In the genomic region with DNA sequence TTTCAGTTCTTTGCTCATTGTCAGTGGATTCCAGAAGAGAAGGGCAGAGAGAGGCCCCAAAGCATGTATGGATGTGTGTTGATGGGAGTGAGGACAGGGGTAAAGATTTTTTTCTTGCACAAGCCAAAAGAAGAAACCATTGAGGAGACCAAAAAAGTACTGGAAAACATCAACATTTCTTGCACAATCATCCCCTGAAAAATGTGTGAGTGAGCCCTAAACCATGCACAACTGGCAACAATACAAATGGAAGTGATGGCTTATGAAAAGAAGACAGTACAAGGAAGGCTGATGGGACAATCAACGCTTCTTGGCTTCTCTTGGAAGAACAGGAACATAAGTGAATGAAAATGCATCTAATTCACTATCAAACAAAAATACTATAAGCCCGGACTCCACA, we compare ENCODE assay signal across 11 cellular contexts. TPM values are rescaled to one million over a fixed set of nuclear protein-coding genes. Genes with fewer than 3 reads are reported as not detected.
DNase-seq lines count a peak whose midpoint lies in the region; ATAC-seq and TF ChIP-seq lines count a peak whose summit lies in the region.
"Had no signal": no experiment of that assay in that cellular context is flagged by ENCODE, and none has a peak within 500 bp of the region (broad histone marks: within the 10 kb centered on the region; RNA-seq: fewer than 3 reads in every experiment).

No MANE protein-coding gene starts in this region.

- no peak overlapping the region for H3K4me3 ChIP-seq in BLaER1 treated with 17β-estradiol and CSF1 and Interleukin-3, amounts not matched to agents 10 nM and 100 nM
- H3K4me3 ChIP-seq in SJSA1 (no peak overlapping the region), fibroblast of the aortic adventitia (ENCODE audit: low read depth, low read length) (no peak overlapping the region)

- H3K36me3 ChIP-seq in BLaER1 treated with 17β-estradiol and CSF1 and Interleukin-3, amounts not matched to agents 10 nM and 100 nM: no peaks in the 10 kb centered on the region
- peaks cover 4% of the 10 kb centered on the region for H3K36me3 ChIP-seq in SJSA1

- DNase-seq in SJSA1 (ENCODE audit: low read depth in 1 of 2, low spot score in 2 of 2): no peak
- peak; percentile 93 for DNase-seq in fibroblast of the aortic adventitia (ENCODE audit: low read depth)
- peak; percentile 64 for DNase-seq in renal cortical epithelial cell (ENCODE audit: low read depth)
- DNase-seq in NCI-H2107 treated with DMSO at 0.1 percent for 48 hours (lab: John Stamatoyannopoulos, UW; ENCODE audit: unreplicated experiment): no peak
- no peak for DNase-seq in NCI-H82 (lab: John Stamatoyannopoulos, UW)
- no peak for DNase-seq in DMS79 treated with DMSO at 0.1 percent for 48 hours (lab: John Stamatoyannopoulos, UW)
- DNase-seq: activated T-cell treated with anti-CD3 and anti-CD28 coated beads for 4 hours; NCI-H524 treated with DMSO at 0.1 percent for 48 hours; stimulated activated CD4-positive, alpha-beta T cell treated with anti-CD3 and anti-CD28 coated beads, Interleukin-4, amount 100 ng/mL, for 4 hours had no signal

- H3K9me3 ChIP-seq in BLaER1 treated with 17β-estradiol and CSF1 and Interleukin-3, amounts not matched to agents 10 nM and 100 nM (replicated peaks in 1 of 11): no peaks in the 10 kb centered on the region
- H3K9me3 ChIP-seq in SJSA1 (replicated peaks): 0 out of 2 replicates have a peak, but pooled peaks cover 2% of the 10 kb centered on the region

- no peak for TF ChIP-seq CTCF in fibroblast of the aortic adventitia (IDR thresholded peaks at IDR 0.05; ENCODE audit: insufficient read depth, low read length)

- peaks cover 0 to 7% (median 0%) of the 10 kb centered on the region in 11 experiments; a peak in 1 of 22 replicates for H3K27me3 ChIP-seq in BLaER1 treated with 17β-estradiol and CSF1 and Interleukin-3, amounts not matched to agents 10 nM and 100 nM
- no peaks in the 10 kb centered on the region for H3K27me3 ChIP-seq in SJSA1 (replicated peaks)

- H3K4me1 ChIP-seq in BLaER1 treated with 17β-estradiol and CSF1 and Interleukin-3, amounts not matched to agents 10 nM and 100 nM: peaks cover 21 to 34% (median 27%) of the 10 kb centered on the region in 10 experiments
- H3K4me1 ChIP-seq in SJSA1 (replicated peaks): peaks cover 83% of the 10 kb centered on the region

- H3K9ac ChIP-seq in BLaER1 treated with 17β-estradiol and CSF1 and Interleukin-3, amounts not matched to agents 10 nM and 100 nM: no peak overlapping the region

- ATAC-seq in HG02623 (IDR thresholded peaks at IDR 0.05; ENCODE audit: unreplicated experiment): no peak

- H4K20me1 ChIP-seq in BLaER1 treated with 17β-estradiol and CSF1 and Interleukin-3, amounts not matched to agents 10 nM and 100 nM: peaks cover 0 to 3% (median 2%) of the 10 kb centered on the region in 11 experiments; a peak in 7 of 22 replicates

- H3K4me2 ChIP-seq in BLaER1 treated with 17β-estradiol and CSF1 and Interleukin-3, amounts not matched to agents 10 nM and 100 nM: peak overlapping the region; percentile 42 to 77 (median 57); a peak in 21 of 22 replicates

- H3K27ac ChIP-seq in BLaER1 treated with 17β-estradiol and CSF1 and Interleukin-3, amounts not matched to agents 10 nM and 100 nM: no peak overlapping the region
- H3K27ac ChIP-seq in SJSA1: peak overlapping the region; percentile 83

RNA-seq across cellular contexts. Expression of a gene that starts 5.6 kb away (rescaled TPM):
- 52.2 and 64.5 TPM in 2 replicates for total RNA-seq in SJSA1 (2014; rRNA removed; shearing (Covaris generic))
- 10.5 and 27.2 TPM in 2 replicates for total RNA-seq in fibroblast of the aortic adventitia (ENCODE audit: low replicate concordance)
- total RNA-seq in renal cortical epithelial cell: 46.2 and 71.3 TPM in 2 replicates

Comparison
In these comparisons a context has a peak if more than half of its experiments do, and no peak if none do; other contexts are left out.
1. DNase-seq: peak in fibroblast of the aortic adventitia (single experiment) and renal cortical epithelial cell (single experiment); none in SJSA1 (0 of 2), NCI-H2107 treated with DMSO at 0.1 percent for 48 hours (single experiment), NCI-H82 (single experiment) and DMS79 treated with DMSO at 0.1 percent for 48 hours (single experiment).